8 cellular contexts compared by ENCODE assay signal in genomic region chr6:29016559-29017427, GRCh38. TPM values are rescaled to one million over a fixed set of nuclear protein-coding genes. Genes with fewer than 3 reads are reported as not detected.
A peak's percentile ranks its signal among the peaks of the same experiment; 100 is the strongest.
DNase-seq lines count a peak whose midpoint lies in the region; ATAC-seq and TF ChIP-seq lines count a peak whose summit lies in the region.

No MANE protein-coding gene starts in this region.

- no peak overlapping the region for H4K91ac ChIP-seq in IMR-90 (ENCODE audit: insufficient read depth, low read depth, low read length)

- no peaks in the 10 kb centered on the region for H3K9me3 ChIP-seq in IMR-90 (ENCODE audit: control insufficient read depth, insufficient read depth, low read length)
- H3K9me3 ChIP-seq in PC-9 (ENCODE audit: insufficient read depth, low read depth), result no peaks in the 10 kb centered on the region
- no peaks in the 10 kb centered on the region for H3K9me3 ChIP-seq in naive thymus-derived CD4-positive, alpha-beta T cell (ENCODE audit: control insufficient read depth in 2 of 3, low read length in 3 of 3)

- DNase-seq in DMS153 (lab: John Stamatoyannopoulos, UW) (peak; percentile 55), IMR-90 (peak; percentile 76), PC-9 (peak; percentile 62 to 77), fibroblast of mammary gland (ENCODE audit: low read depth) (peak; percentile 81)
- peak; percentile 88 to 91 for DNase-seq in activated T-cell treated with anti-CD3 and anti-CD28 coated beads, Interleukin-2, amount 50 U/mL, for 48 hours
- DNase-seq in naive thymus-derived CD4-positive, alpha-beta T cell, result peak; percentile 58 to 81 (median 76)

- H2AFZ ChIP-seq in IMR-90 (replicated peaks; ENCODE audit: low read length, poor library complexity), result peak overlapping the region; percentile 97
- peak overlapping the region; percentile 100 for H2AFZ ChIP-seq in PC-9

- H3K56ac ChIP-seq in IMR-90 (ENCODE audit: extremely low read depth, insufficient read depth, low read length), result no peak overlapping the region

- H2AK5ac ChIP-seq in IMR-90 (ENCODE audit: low read depth, low read length), result no peak overlapping the region

- H3K9ac ChIP-seq in IMR-90 (ENCODE audit: low read depth, low read length), result peak overlapping the region; percentile 55

- H3K9me2 ChIP-seq in PC-9 (ENCODE audit: insufficient read depth), result no peaks in the 10 kb centered on the region

- H3K4me2 ChIP-seq in IMR-90 (ENCODE audit: low read depth, low read length) (peak overlapping the region; percentile 100), PC-9 (peak overlapping the region; percentile 93)

- no peak overlapping the region for H2BK15ac ChIP-seq in IMR-90 (ENCODE audit: low read depth, low read length)

- no peaks in the 10 kb centered on the region for H3K36me3 Mint-ChIP-seq in naive thymus-derived CD4-positive, alpha-beta T cell
- no peaks in the 10 kb centered on the region for H3K36me3 Mint-ChIP-seq in stimulated activated memory B cell treated with anti-CD40 and anti-IgM and Interleukin-4, amounts not matched to agents 10 μg/mL and 1 μg/mL and 100 μg/mL, for 72 hours

- intact Hi-C loops in IMR-90 (cut with micrococcal nuclease), result loop anchor here (1.0 to 10.0 kb wide), 7 partner anchors 34 to 573 kb away; no protein-coding TSS in a partner anchor
- intact Hi-C loops in PC-9 (cut with micrococcal nuclease; ENCODE audit: unreplicated experiment), result loop anchor here (1.0 to 2.0 kb wide), 6 partner anchors 32 to 572 kb away; no protein-coding TSS in a partner anchor
- intact Hi-C loops in naive thymus-derived CD4-positive, alpha-beta T cell (cut with micrococcal nuclease), result loop anchor here (1.0 to 10.0 kb wide), 15 partner anchors 11 to 1112 kb away; partner anchors contain the start of genes TRIM27 (in 1 of the 2), ZNF311 (in 1 of the 2) and ZSCAN31 (in 1 of the 2)

- peak; percentile 76 for ATAC-seq in GM21528 (IDR thresholded peaks at IDR 0.05; ENCODE audit: low FRiP score, unreplicated experiment)
- ATAC-seq in IMR-90 (ENCODE audit: low read depth), result peak; percentile 97
- peak; percentile 88 for ATAC-seq in naive thymus-derived CD4-positive, alpha-beta T cell
- ATAC-seq in stimulated activated memory B cell treated with anti-CD40 and anti-IgM and Interleukin-4, amounts not matched to agents 10 μg/mL and 1 μg/mL and 100 μg/mL, for 72 hours, result peak; percentile 92

- H3K36me3 ChIP-seq in IMR-90 (ENCODE audit: control insufficient read depth, insufficient read depth, low read length) (no peaks in the 10 kb centered on the region), PC-9 (ENCODE audit: low read depth) (no peaks in the 10 kb centered on the region)
- no peaks in the 10 kb centered on the region for H3K36me3 ChIP-seq in naive thymus-derived CD4-positive, alpha-beta T cell (ENCODE audit: control insufficient read depth in 2 of 3, insufficient read depth in 3 of 3, low read length in 3 of 3)

- H3K79me2 ChIP-seq in PC-9 (ENCODE audit: low read depth), result no peaks in the 10 kb centered on the region

- no peak overlapping the region for H3K14ac ChIP-seq in IMR-90 (replicated peaks; ENCODE audit: low read depth, low read length)

- H3K27ac Mint-ChIP-seq in naive thymus-derived CD4-positive, alpha-beta T cell, result peak overlapping the region; percentile 44 to 87 (median 82)
- H3K27ac Mint-ChIP-seq in stimulated activated memory B cell treated with anti-CD40 and anti-IgM and Interleukin-4, amounts not matched to agents 10 μg/mL and 1 μg/mL and 100 μg/mL, for 72 hours, result peak overlapping the region; percentile 30

- in situ Hi-C loops in IMR-90 (cut with MboI; ENCODE audit: low sequenced_read_pairs), result loop anchor here (5.0 kb wide), 1 partner anchor 179 kb away; no protein-coding TSS in a partner anchor

- peak overlapping the region; percentile 66 for H2AK9ac ChIP-seq in IMR-90 (replicated peaks; ENCODE audit: low read depth, low read length, poor library complexity)

- no peak overlapping the region for H3K18ac ChIP-seq in IMR-90 (ENCODE audit: low read depth, low read length)

- H4K5ac ChIP-seq in IMR-90 (ENCODE audit: low read depth, low read length), result no peak overlapping the region

- POLR2A ChIA-PET in IMR-90 (lab: Charles Lee; ENCODE audit: unreplicated experiment) (no interaction called here), PC-9 (lab: Charles Lee; ENCODE audit: unreplicated experiment) (interaction anchor here (0.7 kb wide), 1 partner anchor 94 kb away, joined by 3 read pairs; no protein-coding TSS in a partner anchor)
- POLR2A ChIA-PET in naive thymus-derived CD4-positive, alpha-beta T cell (lab: Charles Lee), result interaction anchor here (0.5 to 4.1 kb wide), 11 partner anchors 15 to 436 kb away, joined by 3 to 24 read pairs (median 4); no protein-coding TSS in a partner anchor

- no peak overlapping the region for H2BK20ac ChIP-seq in IMR-90 (ENCODE audit: low read depth, low read length)

- no peak overlapping the region for H2BK5ac ChIP-seq in IMR-90 (ENCODE audit: low read depth, low read length, poor library complexity, severe bottlenecking)

- H3K4me3 ChIP-seq in IMR-90 (ENCODE audit: insufficient read depth, low read depth, low read length) (peak overlapping the region; percentile 64), PC-9 (peak overlapping the region; percentile 73), fibroblast of mammary gland (ENCODE audit: control insufficient read depth, low read depth, low read length) (peak overlapping the region; percentile 77)
- H3K4me3 ChIP-seq in naive thymus-derived CD4-positive, alpha-beta T cell (ENCODE audit: low read length), result peak overlapping the region; percentile 87

- dilution Hi-C loops in IMR-90 (cut with HindIII; ENCODE audit: low sequenced_read_pairs, unreplicated experiment), result no loop called here

- H3K9me3 Mint-ChIP-seq in naive thymus-derived CD4-positive, alpha-beta T cell, result peaks cover 0 to 5% (median 3%) of the 10 kb centered on the region in 11 donors
- H3K9me3 Mint-ChIP-seq in stimulated activated memory B cell treated with anti-CD40 and anti-IgM and Interleukin-4, amounts not matched to agents 10 μg/mL and 1 μg/mL and 100 μg/mL, for 72 hours, result no peaks in the 10 kb centered on the region

- H3K27ac ChIP-seq in IMR-90 (ENCODE audit: insufficient read depth, low read length) (no peak overlapping the region; the same call in 1 of the 2 replicates), PC-9 (no peak overlapping the region)
- H3K27ac ChIP-seq in naive thymus-derived CD4-positive, alpha-beta T cell (ENCODE audit: low read depth, low read length), result peak overlapping the region; percentile 40

- peak overlapping the region; percentile 83 to 94 (median 92) for H3K4me3 Mint-ChIP-seq in naive thymus-derived CD4-positive, alpha-beta T cell
- peak overlapping the region; percentile 71 for H3K4me3 Mint-ChIP-seq in stimulated activated memory B cell treated with anti-CD40 and anti-IgM and Interleukin-4, amounts not matched to agents 10 μg/mL and 1 μg/mL and 100 μg/mL, for 72 hours

- H3K9me1 ChIP-seq in IMR-90 (ENCODE audit: insufficient read depth, low read length), result no peaks in the 10 kb centered on the region

- no peak overlapping the region for H4K8ac ChIP-seq in IMR-90 (ENCODE audit: low read depth in 2 of 2, low read length in 2 of 2)

- WGBS in IMR-90 (ENCODE audit: extremely low coverage in 2 of 2, insufficient read length in 1 of 2), 2 experiments, result no CpG with 5 or more reads among the region's 41 CpGs

- H3K27me3 ChIP-seq in IMR-90 (ENCODE audit: control insufficient read depth, insufficient read depth, low read length), result peaks cover 10% of the 10 kb centered on the region
- no peaks in the 10 kb centered on the region for H3K27me3 ChIP-seq in PC-9 (ENCODE audit: insufficient read depth, low read depth)
- H3K27me3 ChIP-seq in naive thymus-derived CD4-positive, alpha-beta T cell (ENCODE audit: control insufficient read depth in 2 of 2, insufficient read depth in 2 of 2, low read length in 2 of 2), result no peaks in the 10 kb centered on the region

- TF ChIP-seq RAD21 in IMR-90 (IDR thresholded peaks at IDR 0.05; ENCODE audit: low read length), result peak; percentile 73

- BruUV-seq in IMR-90 (replicated peaks; lab: Mats Ljungman, UMichigan), result no TSS peak
- BruUV-seq in PC-9 (replicated peaks; lab: Mats Ljungman, UMichigan), result no TSS peak

- no peak overlapping the region for H3K23ac ChIP-seq in IMR-90 (ENCODE audit: low read depth, low read length)

- H3K4me1 Mint-ChIP-seq in naive thymus-derived CD4-positive, alpha-beta T cell, result peaks cover 13 to 22% (median 19%) of the 10 kb centered on the region in 7 donors
- H3K4me1 Mint-ChIP-seq in stimulated activated memory B cell treated with anti-CD40 and anti-IgM and Interleukin-4, amounts not matched to agents 10 μg/mL and 1 μg/mL and 100 μg/mL, for 72 hours, result peaks cover 16% of the 10 kb centered on the region

- no peak overlapping the region for H3K4ac ChIP-seq in IMR-90 (ENCODE audit: low read depth, low read length)

- peaks cover 4 to 33% (median 17%) of the 10 kb centered on the region in 5 donors for H3K27me3 Mint-ChIP-seq in naive thymus-derived CD4-positive, alpha-beta T cell
- H3K27me3 Mint-ChIP-seq in stimulated activated memory B cell treated with anti-CD40 and anti-IgM and Interleukin-4, amounts not matched to agents 10 μg/mL and 1 μg/mL and 100 μg/mL, for 72 hours, result peaks cover 79% of the 10 kb centered on the region

- TF ChIP-seq CTCF in IMR-90 (conservative IDR thresholded peaks at IDR 0.05; ENCODE audit: low read depth, low read length) (peak; percentile 78), PC-9 (conservative IDR thresholded peaks at IDR 0.05) (peak; percentile 94), fibroblast of mammary gland (conservative IDR thresholded peaks at IDR 0.05; ENCODE audit: control insufficient read depth, insufficient read depth, low read depth, low read length) (peak; percentile 95)

- H4K20me1 ChIP-seq in IMR-90 (ENCODE audit: insufficient read depth, low read length), result no peaks in the 10 kb centered on the region
- no peaks in the 10 kb centered on the region for H4K20me1 ChIP-seq in PC-9 (ENCODE audit: insufficient read depth)

- TF ChIP-seq POLR2A in IMR-90 (IDR thresholded peaks at IDR 0.05; ENCODE audit: low read depth, low read length), result no peak

- no peak overlapping the region for H2BK120ac ChIP-seq in IMR-90 (ENCODE audit: low read depth, low read length)

- no peaks in the 10 kb centered on the region for H3F3A ChIP-seq in PC-9 (ENCODE audit: insufficient read depth, low read depth)

- H3K79me1 ChIP-seq in IMR-90 (ENCODE audit: low read depth in 1 of 2, low read length in 2 of 2), result no peaks in the 10 kb centered on the region

- CTCF ChIA-PET in IMR-90 (lab: Yijun Ruan, JAX), result interaction anchor here (0.7 to 1.5 kb wide), 8 partner anchors 9 to 368 kb away, joined by 3 to 7 read pairs (median 3); no protein-coding TSS in a partner anchor
- CTCF ChIA-PET in PC-9 (lab: Charles Lee), result interaction anchor here (0.6 to 1.4 kb wide), 6 partner anchors 106 to 241 kb away, joined by 3 to 14 read pairs (median 4); no protein-coding TSS in a partner anchor
- CTCF ChIA-PET in naive thymus-derived CD4-positive, alpha-beta T cell (lab: Charles Lee), result interaction anchor here (0.6 to 6.9 kb wide), 25 partner anchors 10 to 1826 kb away, joined by 3 to 108 read pairs (median 4); partner anchors contain the start of gene OR2H2

- H3K4me1 ChIP-seq in IMR-90 (ENCODE audit: control insufficient read depth, insufficient read depth, low read length) (no peaks in the 10 kb centered on the region), PC-9 (replicated peaks; ENCODE audit: insufficient read depth) (no peaks in the 10 kb centered on the region)
- H3K4me1 ChIP-seq in naive thymus-derived CD4-positive, alpha-beta T cell (ENCODE audit: control insufficient read depth in 2 of 2, insufficient read depth in 2 of 2, low read length in 2 of 2), result peaks cover 3 to 5% of the 10 kb centered on the region in 2 donors

RNA-seq across cellular contexts. Expression of gene ZNF311, which starts 11.7 kb away (rescaled TPM):
- total RNA-seq in IMR-90 (2012; rRNA removed) (0.28 and 0.36 TPM in 2 replicates), PC-9 (2021) (2.1 TPM in 2 replicates)
- polyA plus RNA-seq in IMR-90 (2012; rRNA removed), result 0.27 and 0.34 TPM in 2 replicates
- polyA plus RNA-seq in IMR-90 (2012; cell fraction: cytosol; rRNA removed), result 0.02 and 0.04 TPM in 2 replicates
- polyA plus RNA-seq in IMR-90 (2012; cell fraction: nucleus; rRNA removed; ENCODE audit: low replicate concordance), result 0.15 and 0.84 TPM in 2 replicates
- under 1 TPM; 0.22 to 0.73 (median 0.57) TPM for total RNA-seq in naive thymus-derived CD4-positive, alpha-beta T cell
- under 1 TPM; 0.08 to 0.47 TPM for polyA plus RNA-seq in naive thymus-derived CD4-positive, alpha-beta T cell

RNA-seq across cellular contexts. Expression of gene OR2W1, which starts 28.2 kb away (rescaled TPM):
- not detected in 2 replicates for total RNA-seq in IMR-90 (2012; rRNA removed)
- not detected in 2 replicates for polyA plus RNA-seq in IMR-90 (2012; rRNA removed)
- polyA plus RNA-seq in IMR-90 (2012; cell fraction: cytosol; rRNA removed), result not detected in 2 replicates
- polyA plus RNA-seq in IMR-90 (2012; cell fraction: nucleus; rRNA removed; ENCODE audit: low replicate concordance), result not detected in 2 replicates
- not detected in 2 replicates for total RNA-seq in PC-9 (2021)
- total RNA-seq in naive thymus-derived CD4-positive, alpha-beta T cell, result not detected
- not detected for polyA plus RNA-seq in naive thymus-derived CD4-positive, alpha-beta T cell
